ENCODE assay signal across 20 cellular contexts in genomic region chr7:36314491-36314890, GRCh38.
A peak's percentile ranks its signal among the peaks of the same experiment; 100 is the strongest.
DNase-seq lines count a peak whose midpoint lies in the region; ATAC-seq and TF ChIP-seq lines count a peak whose summit lies in the region.
"Had no signal": no experiment of that assay in that cellular context is flagged by ENCODE, and none has a peak within 500 bp of the region (broad histone marks: within the 10 kb centered on the region; RNA-seq: fewer than 3 reads in every experiment).

No MANE protein-coding gene starts in this region.

- no peak overlapping the region for H3K27ac ChIP-seq in right atrium auricular region
- no peak overlapping the region for H3K27ac ChIP-seq in right cardiac atrium (ENCODE audit: low read length)
- no peak overlapping the region for H3K27ac ChIP-seq in esophagus muscularis mucosa (replicated peaks in 1 of 4)
- H3K27ac ChIP-seq: A549 had no signal

- TF ChIP-seq CTCF in right atrium auricular region (IDR thresholded peaks at IDR 0.05): no peak
- no peak for TF ChIP-seq CTCF in esophagus muscularis mucosa (IDR thresholded peaks at IDR 0.05)
- no peak for TF ChIP-seq CTCF in GM10248 (IDR thresholded peaks at IDR 0.05; ENCODE audit: control extremely low read depth, extremely low read depth, low read depth, missing control alignments)

- ATAC-seq in right cardiac atrium: no peak
- no peak for ATAC-seq in SK-N-SH treated with all-trans-retinoic acid at 6 μM for 48 hours
- ATAC-seq: A549 had no signal

- intact Hi-C loops in right cardiac atrium (cut with DNase I): no loop called here
- intact Hi-C loops in esophagus muscularis mucosa (cut with DNase I): loop anchor here (10.0 kb wide), 1 partner anchor 400 kb away; no protein-coding TSS in a partner anchor

- TF ChIP-seq POLR2A in esophagus muscularis mucosa (IDR thresholded peaks at IDR 0.05; ENCODE audit: low read depth): no peak

- CTCF ChIA-PET in GM10248 (lab: Yijun Ruan, JAX): interaction anchor here (1.6 to 2.1 kb wide), 3 partner anchors 14 to 356 kb away, joined by 3 to 9 read pairs (median 5); no protein-coding TSS in a partner anchor

- H3K9me3 ChIP-seq in right atrium auricular region (no peaks in the 10 kb centered on the region), right cardiac atrium (ENCODE audit: control insufficient read depth, low read length) (no peaks in the 10 kb centered on the region), esophagus muscularis mucosa (no peaks in the 10 kb centered on the region)
- H3K9me3 ChIP-seq: A549, HAP-1 had no signal

- H3K4me3 ChIP-seq in right atrium auricular region: no peak overlapping the region
- no peak overlapping the region for H3K4me3 ChIP-seq in right cardiac atrium (ENCODE audit: low read length)
- H3K4me3 ChIP-seq in esophagus muscularis mucosa: no peak overlapping the region
- H3K4me3 ChIP-seq: A549, HAP-1 had no signal

- DNase-seq in right atrium auricular region (ENCODE audit: low spot score) (peak; percentile 50), right cardiac atrium (no peak), esophagus muscularis mucosa (ENCODE audit: extremely low spot score) (peak; percentile 85), ureter (ENCODE audit: low spot score) (peak; percentile 31), GM10248 (ENCODE audit: extremely low spot score) (no peak), UCSD-AML1 (lab: John Stamatoyannopoulos, UW; ENCODE audit: unreplicated experiment) (no peak)
- DNase-seq: 8988T; ACHN; C1 segment of cervical spinal cord; Calu3; CD4-positive, alpha-beta memory T cell; COR-L47; DMS53; DMS79 treated with DMSO at 0.1 percent for 48 hours; GF-D8; GOT3; HFFc6 had no signal

- H3K27me3 ChIP-seq in right atrium auricular region: no peaks in the 10 kb centered on the region
- H3K27me3 ChIP-seq in right cardiac atrium (ENCODE audit: control insufficient read depth, insufficient read depth): no peaks in the 10 kb centered on the region
- no peaks in the 10 kb centered on the region for H3K27me3 ChIP-seq in esophagus muscularis mucosa

- no peak for TF ChIP-seq EP300 in esophagus muscularis mucosa (IDR thresholded peaks at IDR 0.05)

- H3K4me1 ChIP-seq in right atrium auricular region: no peaks in the 10 kb centered on the region
- H3K4me1 ChIP-seq in right cardiac atrium (ENCODE audit: control insufficient read depth, insufficient read depth, low read length): no peaks in the 10 kb centered on the region
- peaks cover 0 to 6% (median 0%) of the 10 kb centered on the region in 4 donors for H3K4me1 ChIP-seq in esophagus muscularis mucosa
- H3K4me1 ChIP-seq: A549, HAP-1 had no signal

- no peaks in the 10 kb centered on the region for H3K36me3 ChIP-seq in right atrium auricular region
- H3K36me3 ChIP-seq in esophagus muscularis mucosa: no peaks in the 10 kb centered on the region
- H3K36me3 ChIP-seq: HAP-1 had no signal

- POLR2A ChIA-PET in GM10248 (lab: Yijun Ruan, JAX): no interaction called here

- WGBS in right cardiac atrium: 91% methylated on average over 2 of the region's 2 CpGs
- 100% methylated on average over 2 of the region's 2 CpGs for WGBS in esophagus muscularis mucosa

TF ChIP-seq in SK-N-SH treated with all-trans-retinoic acid at 6 μM for 48 hours, 23 proteins besides CTCF, POLR2A, EP300 and RAD21:
- TF ChIP-seq ARNTL (CRISPR knock-in tag; IDR thresholded peaks at IDR 0.05; ENCODE audit: borderline replicate concordance, low read depth): no peak
- TF ChIP-seq ISL1 (CRISPR knock-in tag; IDR thresholded peaks at IDR 0.05): no peak
- TF ChIP-seq CSRNP3 (CRISPR knock-in tag; IDR thresholded peaks at IDR 0.05): no peak
- no peak for TF ChIP-seq POU6F1 (CRISPR knock-in tag; IDR thresholded peaks at IDR 0.05; ENCODE audit: borderline replicate concordance, low read depth)
- TF ChIP-seq ZNF70 (CRISPR knock-in tag; IDR thresholded peaks at IDR 0.05): no peak
- no peak for TF ChIP-seq ZFP30 (CRISPR knock-in tag; IDR thresholded peaks at IDR 0.05)

Comparison
In these comparisons a context has a peak if more than half of its experiments do, and no peak if none do; other contexts are left out.
1. DNase-seq: peak in right atrium auricular region (single experiment), esophagus muscularis mucosa (single experiment) and ureter (single experiment); none in right cardiac atrium (0 of 3), GM10248 (single experiment) and UCSD-AML1 (single experiment).